21 cellular contexts compared by ENCODE assay signal in the genomic region with DNA sequence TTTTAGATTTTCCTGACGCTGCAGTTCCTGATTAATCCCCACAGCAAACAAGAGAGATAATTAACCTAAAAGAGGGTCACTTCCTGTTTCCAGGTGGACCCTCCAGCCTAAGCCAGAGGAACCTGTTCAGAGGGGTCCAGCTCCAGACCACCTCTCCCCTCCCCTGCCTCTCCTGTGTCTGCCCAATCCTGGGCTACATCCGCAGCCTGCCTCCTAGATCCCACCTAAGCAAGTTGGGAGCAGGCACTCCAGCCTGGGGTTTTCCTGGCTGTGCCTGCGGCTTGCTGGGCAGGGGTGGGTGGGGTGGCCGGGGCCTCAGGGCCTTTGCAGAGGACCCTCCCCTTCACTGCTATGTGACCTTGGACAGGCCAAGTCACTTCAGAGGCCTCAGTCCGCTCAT.
"Had no signal": no experiment of that assay in that cellular context is flagged by ENCODE, and none has a peak within 500 bp of the region (broad histone marks: within the 10 kb centered on the region; RNA-seq: fewer than 3 reads in every experiment).

No MANE protein-coding gene starts in this region.

- H3K4me1 ChIP-seq: left ventricle myocardium inferior, prostate gland, suprapubic skin, tibial artery, upper lobe of right lung had no signal

- H3K27ac ChIP-seq: left ventricle myocardium inferior, ovary, prostate gland, skin epidermis, suprapubic skin, thoracic aorta, tibial artery, upper lobe of right lung had no signal

- H3K4me1 Mint-ChIP-seq: mesothelial cell of epicardium; naive B cell; natural killer cell; stimulated activated effector memory CD8-positive, alpha-beta T cell treated with anti-CD3 and anti-CD28 coated beads, Interleukin-12 subunit alpha, Interleukin-12 subunit beta, amount 100 ng/mL, for 72 hours had no signal

- ATAC-seq: natural killer cell, right cardiac atrium, upper lobe of right lung had no signal

- H3K27ac Mint-ChIP-seq: mesothelial cell of epicardium; natural killer cell; stimulated activated effector memory CD8-positive, alpha-beta T cell treated with anti-CD3 and anti-CD28 coated beads, Interleukin-12 subunit alpha, Interleukin-12 subunit beta, amount 100 ng/mL, for 72 hours; stimulated activated naive CD8-positive, alpha-beta T cell treated with anti-CD3 and anti-CD28 coated beads, Interleukin-15, Interleukin-2, amounts not matched to agents 100 ng/mL and 50 ng/mL, for 24 hours had no signal

- H3K9me3 Mint-ChIP-seq: mesothelial cell of epicardium; naive B cell; natural killer cell; stimulated activated effector memory CD8-positive, alpha-beta T cell treated with anti-CD3 and anti-CD28 coated beads, Interleukin-12 subunit alpha, Interleukin-12 subunit beta, amount 100 ng/mL, for 72 hours; stimulated activated naive CD8-positive, alpha-beta T cell treated with anti-CD3 and anti-CD28 coated beads, Interleukin-15, Interleukin-2, amounts not matched to agents 100 ng/mL and 50 ng/mL, for 24 hours had no signal

- H3K36me3 ChIP-seq: left ventricle myocardium inferior, ovary, prostate gland, suprapubic skin, thoracic aorta, tibial artery, upper lobe of right lung had no signal

- H3K4me3 Mint-ChIP-seq: mesothelial cell of epicardium; naive B cell; natural killer cell; stimulated activated effector memory CD8-positive, alpha-beta T cell treated with anti-CD3 and anti-CD28 coated beads, Interleukin-12 subunit alpha, Interleukin-12 subunit beta, amount 100 ng/mL, for 72 hours; stimulated activated naive CD8-positive, alpha-beta T cell treated with anti-CD3 and anti-CD28 coated beads, Interleukin-15, Interleukin-2, amounts not matched to agents 100 ng/mL and 50 ng/mL, for 24 hours had no signal

- H3K4me3 ChIP-seq: left ventricle myocardium inferior, lung, ovary, prostate gland, skin epidermis, suprapubic skin, thoracic aorta, tibial artery, upper lobe of right lung had no signal

- H3K36me3 Mint-ChIP-seq: mesothelial cell of epicardium; naive B cell; natural killer cell; stimulated activated effector memory CD8-positive, alpha-beta T cell treated with anti-CD3 and anti-CD28 coated beads, Interleukin-12 subunit alpha, Interleukin-12 subunit beta, amount 100 ng/mL, for 72 hours had no signal

- H3K27me3 ChIP-seq: ovary had no signal

- DNase-seq: islet precursor cell; left ventricle myocardium inferior; mesendoderm; naive B cell; natural killer cell; ovary; retina; right cardiac atrium; stimulated activated CD4-positive, alpha-beta T cell treated with anti-CD3 and anti-CD28 coated beads, Interleukin-4, amount 100 ng/mL, for 24 hours; stimulated activated naive CD4-positive, alpha-beta T cell; tibial artery; trophoblast cell; upper lobe of right lung had no signal

- H3K9me3 ChIP-seq: left ventricle myocardium inferior, ovary, prostate gland, suprapubic skin, thoracic aorta, tibial artery, upper lobe of right lung had no signal
